Comparison of ENCODE assay signal across 12 cellular contexts in genomic region chr4:116055857-116056827, GRCh38.
A peak's percentile ranks its signal among the peaks of the same experiment; 100 is the strongest.
DNase-seq lines count a peak whose midpoint lies in the region; ATAC-seq and TF ChIP-seq lines count a peak whose summit lies in the region.
"Had no signal": no experiment of that assay in that cellular context is flagged by ENCODE, and none has a peak within 500 bp of the region (broad histone marks: within the 10 kb centered on the region; RNA-seq: fewer than 3 reads in every experiment).

No MANE protein-coding gene starts in this region.

- no TSS peak for BruUV-seq in PC-3 (replicated peaks; lab: Mats Ljungman, UMichigan)

- H3K36me3 Mint-ChIP-seq in activated CD8-positive, alpha-beta T cell treated with anti-CD3 and anti-CD28 coated beads for 36 hours (ENCODE audit: low read depth) = no peaks in the 10 kb centered on the region

- intact Hi-C loops in PC-3 (cut with micrococcal nuclease) = loop anchor here (1.0 to 5.0 kb wide), 2 partner anchors 94 to 934 kb away; no protein-coding TSS in a partner anchor
- intact Hi-C loops in activated CD8-positive, alpha-beta T cell treated with anti-CD3 and anti-CD28 coated beads for 36 hours (cut with micrococcal nuclease) = no loop called here

- H3K9ac ChIP-seq in GM23248 (no peak overlapping the region), PC-3 (ENCODE audit: low read length) (no peak overlapping the region)

- H3K9me3 Mint-ChIP-seq in activated CD8-positive, alpha-beta T cell treated with anti-CD3 and anti-CD28 coated beads for 36 hours = no peaks in the 10 kb centered on the region

- H3K9me2 ChIP-seq in GM23248 (ENCODE audit: insufficient read depth) (no peaks in the 10 kb centered on the region), PC-3 (replicated peaks; ENCODE audit: low read length) (no peaks in the 10 kb centered on the region)

- no peak overlapping the region for H3K27ac ChIP-seq in GM23248
- H3K27ac ChIP-seq in PC-3 (ENCODE audit: low read length) = no peak overlapping the region
- H3K27ac ChIP-seq: left ventricle myocardium inferior had no signal

- CTCF ChIA-PET in PC-3 (lab: Charles Lee) = no interaction called here
- CTCF ChIA-PET in activated CD8-positive, alpha-beta T cell treated with anti-CD3 and anti-CD28 coated beads for 36 hours (lab: Charles Lee) = no interaction called here

- H3K4me3 ChIP-seq in GM23248 = no peak overlapping the region
- no peak overlapping the region for H3K4me3 ChIP-seq in PC-3 (ENCODE audit: low read length)
- H3K4me3 ChIP-seq in fibroblast of pulmonary artery (replicated peaks; ENCODE audit: low read depth, low read length) = no peak overlapping the region
- H3K4me3 ChIP-seq: left ventricle myocardium inferior had no signal

- H3K36me3 ChIP-seq in GM23248 (ENCODE audit: low read depth) (no peaks in the 10 kb centered on the region), PC-3 (ENCODE audit: low read depth, low read length) (no peaks in the 10 kb centered on the region)
- H3K36me3 ChIP-seq: left ventricle myocardium inferior had no signal

- no peaks in the 10 kb centered on the region for H3F3A ChIP-seq in GM23248 (ENCODE audit: insufficient read depth)
- H3F3A ChIP-seq in PC-3 (ENCODE audit: low read length, unreplicated experiment) = no peaks in the 10 kb centered on the region

- TF ChIP-seq CTCF in PC-3 (conservative IDR thresholded peaks at IDR 0.05; ENCODE audit: low read depth, low read length) (peak; percentile 46; the same call in 1 of the 2 replicates), fibroblast of pulmonary artery (IDR thresholded peaks at IDR 0.05; ENCODE audit: low read length, missing control alignments) (no peak)
- TF ChIP-seq CTCF in activated CD8-positive, alpha-beta T cell treated with anti-CD3 and anti-CD28 coated beads for 36 hours (IDR thresholded peaks at IDR 0.05) = no peak

- no peak overlapping the region for H3K4me2 ChIP-seq in GM23248 (ENCODE audit: unreplicated experiment)
- H3K4me2 ChIP-seq in PC-3 (ENCODE audit: low read length) = no peak overlapping the region

- no peaks in the 10 kb centered on the region for H3K4me1 Mint-ChIP-seq in activated CD8-positive, alpha-beta T cell treated with anti-CD3 and anti-CD28 coated beads for 36 hours (ENCODE audit: low read depth)

- H4K20me1 ChIP-seq in GM23248 (ENCODE audit: insufficient read depth) (no peaks in the 10 kb centered on the region), PC-3 (ENCODE audit: low read length) (no peaks in the 10 kb centered on the region)

- H3K79me2 ChIP-seq in GM23248 (ENCODE audit: insufficient read depth) (no peaks in the 10 kb centered on the region), PC-3 (ENCODE audit: low read length) (no peaks in the 10 kb centered on the region)

- no peaks in the 10 kb centered on the region for H3K27me3 Mint-ChIP-seq in activated CD8-positive, alpha-beta T cell treated with anti-CD3 and anti-CD28 coated beads for 36 hours
- H3K27me3 Mint-ChIP-seq: dendritic cell treated with granulocyte-macrophage colony-stimulating factor and Interleukin-4, amounts not matched to agents 40 ng/mL and 50 ng/mL, for 4 days had no signal

- ATAC-seq in PC-3 = no peak
- no peak for ATAC-seq in activated CD8-positive, alpha-beta T cell treated with anti-CD3 and anti-CD28 coated beads for 36 hours

- H3K27me3 ChIP-seq in GM23248 (replicated peaks; ENCODE audit: insufficient read depth) = no peaks in the 10 kb centered on the region
- H3K27me3 ChIP-seq in PC-3 (ENCODE audit: low read length) = no peaks in the 10 kb centered on the region

- POLR2A ChIA-PET in PC-3 (lab: Charles Lee; ENCODE audit: unreplicated experiment) = no interaction called here
- POLR2A ChIA-PET in activated CD8-positive, alpha-beta T cell treated with anti-CD3 and anti-CD28 coated beads for 36 hours (lab: Charles Lee) = no interaction called here

- H3K4me1 ChIP-seq in GM23248 (ENCODE audit: insufficient read depth) = no peaks in the 10 kb centered on the region
- no peaks in the 10 kb centered on the region for H3K4me1 ChIP-seq in PC-3 (ENCODE audit: insufficient read depth, low read length)
- H3K4me1 ChIP-seq: Caco-2, left ventricle myocardium inferior had no signal

- in situ Hi-C loops in GM23248 (cut with MboI) = no loop called here

- H2AFZ ChIP-seq in GM23248 (no peak overlapping the region), PC-3 (ENCODE audit: low read length) (no peak overlapping the region)

- 20 to 27% methylated on average over 3 of the region's 3 CpGs for WGBS in GM23248 (ENCODE audit: low coverage in 1 of 2, low lambda C conversion rate in 2 of 2, missing lambda C conversion rate in 2 of 2), 2 experiments

- H3K9me3 ChIP-seq in GM23248 (ENCODE audit: low read depth) (no peaks in the 10 kb centered on the region), PC-3 (ENCODE audit: low read length) (no peaks in the 10 kb centered on the region)
- H3K9me3 ChIP-seq: Caco-2, left ventricle myocardium inferior had no signal

- no peak overlapping the region for H3K4me3 Mint-ChIP-seq in activated CD8-positive, alpha-beta T cell treated with anti-CD3 and anti-CD28 coated beads for 36 hours
- H3K4me3 Mint-ChIP-seq: dendritic cell treated with granulocyte-macrophage colony-stimulating factor and Interleukin-4, amounts not matched to agents 40 ng/mL and 50 ng/mL, for 4 days had no signal

- DNase-seq in A172 (ENCODE audit: low spot score) = peak; percentile 2
- peak; percentile 34 for DNase-seq in GM23248
- DNase-seq in PC-3 = peak; percentile 49
- peak; percentile 10 for DNase-seq in fibroblast of pulmonary artery (ENCODE audit: low read depth)
- DNase-seq in activated CD8-positive, alpha-beta T cell treated with anti-CD3 and anti-CD28 coated beads for 36 hours = no peak
- no peak for DNase-seq in GDM1 (lab: John Stamatoyannopoulos, UW)
- no peak for DNase-seq in stimulated activated CD8-positive, alpha-beta memory T cell treated with anti-CD3 and anti-CD28 coated beads, Interleukin-4, amount 100 ng/mL, for 48 hours
- no peak for DNase-seq in activated CD4-positive, alpha-beta T cell treated with anti-CD3 and anti-CD28 coated beads, Interleukin-2, amount 50 U/mL, for 48 hours
- DNase-seq: Caco-2, left ventricle myocardium inferior, NCI-H774 had no signal

- no peak overlapping the region for H3K27ac Mint-ChIP-seq in activated CD8-positive, alpha-beta T cell treated with anti-CD3 and anti-CD28 coated beads for 36 hours
- H3K27ac Mint-ChIP-seq: dendritic cell treated with granulocyte-macrophage colony-stimulating factor and Interleukin-4, amounts not matched to agents 40 ng/mL and 50 ng/mL, for 4 days had no signal

Comparison
In these comparisons a context has a peak if more than half of its experiments do, and no peak if none do; other contexts are left out.
1. DNase-seq: peak in A172 (single experiment), GM23248 (single experiment), PC-3 (single experiment) and fibroblast of pulmonary artery (single experiment); none in activated CD8-positive, alpha-beta T cell treated with anti-CD3 and anti-CD28 coated beads for 36 hours (single experiment), GDM1 (single experiment), stimulated activated CD8-positive, alpha-beta memory T cell treated with anti-CD3 and anti-CD28 coated beads, Interleukin-4, amount 100 ng/mL, for 48 hours (single experiment) and activated CD4-positive, alpha-beta T cell treated with anti-CD3 and anti-CD28 coated beads, Interleukin-2, amount 50 U/mL, for 48 hours (0 of 2).